In the genomic region with DNA sequence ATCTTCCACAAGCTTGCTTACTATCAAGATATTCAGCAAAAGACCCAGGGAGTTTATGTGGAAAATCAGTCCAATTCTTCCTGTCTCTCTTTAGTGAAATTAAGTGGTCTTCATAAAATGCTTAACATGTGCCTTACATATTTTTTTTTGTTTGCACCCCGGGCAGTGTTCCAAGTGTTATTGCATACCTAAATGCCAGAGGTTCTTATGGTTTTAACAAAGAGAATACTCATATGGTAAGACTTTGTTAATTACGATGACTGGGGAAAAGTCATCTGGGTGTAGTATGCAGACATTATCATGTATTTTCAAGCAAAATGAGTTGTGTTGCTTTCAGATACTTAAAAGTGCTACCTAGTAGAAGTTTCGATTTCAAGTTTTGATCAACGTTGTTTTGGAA, we compare ENCODE assay signal across 1 cellular context.
TF ChIP-seq lines count a peak whose summit lies in the region.

No MANE protein-coding gene starts in this region.

TF ChIP-seq in SK-N-SH treated with all-trans-retinoic acid at 6 μM for 48 hours, 23 proteins besides CTCF, POLR2A, EP300 and RAD21 (continued from another document):
- TF ChIP-seq, protein P1, sequence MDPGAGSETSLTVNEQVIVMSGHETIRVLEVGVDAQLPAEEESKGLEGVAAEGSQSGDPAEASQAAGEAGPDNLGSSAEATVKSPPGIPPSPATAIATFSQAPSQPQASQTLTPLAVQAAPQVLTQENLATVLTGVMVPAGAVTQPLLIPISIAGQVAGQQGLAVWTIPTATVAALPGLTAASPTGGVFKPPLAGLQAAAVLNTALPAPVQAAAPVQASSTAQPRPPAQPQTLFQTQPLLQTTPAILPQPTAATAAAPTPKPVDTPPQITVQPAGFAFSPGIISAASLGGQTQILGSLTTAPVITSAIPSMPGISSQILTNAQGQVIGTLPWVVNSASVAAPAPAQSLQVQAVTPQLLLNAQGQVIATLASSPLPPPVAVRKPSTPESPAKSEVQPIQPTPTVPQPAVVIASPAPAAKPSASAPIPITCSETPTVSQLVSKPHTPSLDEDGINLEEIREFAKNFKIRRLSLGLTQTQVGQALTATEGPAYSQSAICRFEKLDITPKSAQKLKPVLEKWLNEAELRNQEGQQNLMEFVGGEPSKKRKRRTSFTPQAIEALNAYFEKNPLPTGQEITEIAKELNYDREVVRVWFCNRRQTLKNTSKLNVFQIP (CRISPR knock-in tag; IDR thresholded peaks at IDR 0.05; ENCODE audit: borderline replicate concordance, low read depth), result no peak
- no peak for TF ChIP-seq ZFP30 (CRISPR knock-in tag; IDR thresholded peaks at IDR 0.05)
- TF ChIP-seq BACH2 (CRISPR knock-in tag; IDR thresholded peaks at IDR 0.05; ENCODE audit: borderline replicate concordance), result no peak
- TF ChIP-seq TCF4 (CRISPR knock-in tag; IDR thresholded peaks at IDR 0.05; ENCODE audit: borderline replicate concordance), result no peak
- no peak for TF ChIP-seq ZNF8 (CRISPR knock-in tag; IDR thresholded peaks at IDR 0.05)
- TF ChIP-seq ARNTL (CRISPR knock-in tag; IDR thresholded peaks at IDR 0.05; ENCODE audit: borderline replicate concordance, low read depth), result no peak
- TF ChIP-seq ISL1 (CRISPR knock-in tag; IDR thresholded peaks at IDR 0.05), result no peak
TF ChIP-seq in SK-N-SH treated with all-trans-retinoic acid at 6 μM for 48 hours: peak in this region for 0.
